Comparison of ENCODE assay signal across 14 cellular contexts in genomic region chr1:146010126-146010738, GRCh38. TPM values are rescaled to one million over a fixed set of nuclear protein-coding genes. Genes with fewer than 3 reads are reported as not detected.
DNase-seq lines count a peak whose midpoint lies in the region; ATAC-seq and TF ChIP-seq lines count a peak whose summit lies in the region.
"Had no signal": no experiment of that assay in that cellular context is flagged by ENCODE, and none has a peak within 500 bp of the region (broad histone marks: within the 10 kb centered on the region; RNA-seq: fewer than 3 reads in every experiment).

No MANE protein-coding gene starts in this region.

- H3K9ac ChIP-seq in HCT116 (ENCODE audit: low read length) (no peak overlapping the region), parathyroid adenoma (no peak overlapping the region)

- ATAC-seq in HCT116: no peak
- ATAC-seq: T-helper 17 cell had no signal

- H3K4me3 ChIP-seq in HCT116 (replicated peaks in 1 of 2; ENCODE audit: low read depth in 1 of 2, low read length in 2 of 2): no peak overlapping the region
- H3K4me3 ChIP-seq in parathyroid adenoma (ENCODE audit: low read depth, low read length): no peak overlapping the region

- TF ChIP-seq CTCF in HCT116 (IDR thresholded peaks at IDR 0.05 in 2 of 3, conservative IDR thresholded peaks at IDR 0.05 in 1 of 3; ENCODE audit: borderline replicate concordance in 1 of 3, insufficient read depth in 1 of 3, low read depth in 2 of 3, low read length in 2 of 3): no peak
- TF ChIP-seq CTCF in parathyroid adenoma (IDR thresholded peaks at IDR 0.05): no peak

- H3K36me3 ChIP-seq in HCT116 (ENCODE audit: control insufficient read depth in 1 of 2, insufficient read depth in 2 of 2, low read length in 2 of 2): no peaks in the 10 kb centered on the region
- H3K36me3 ChIP-seq in parathyroid adenoma (ENCODE audit: control insufficient read depth, insufficient read depth, low read length): no peaks in the 10 kb centered on the region
- H3K36me3 ChIP-seq: neutrophil had no signal

- TF ChIP-seq RAD21 in HCT116 (IDR thresholded peaks at IDR 0.05; ENCODE audit: low read depth): no peak

- TF ChIP-seq POLR2A in HCT116 (IDR thresholded peaks at IDR 0.05; ENCODE audit: borderline replicate concordance, extremely low read depth, insufficient read depth, insufficient read length): no peak

- intact Hi-C loops in HCT116 (cut with micrococcal nuclease): no loop called here

- no peaks in the 10 kb centered on the region for H3K79me2 ChIP-seq in HCT116 (ENCODE audit: insufficient read depth, low read length)
- peaks cover 3% of the 10 kb centered on the region for H3K79me2 ChIP-seq in parathyroid adenoma

- H3K9me2 ChIP-seq in HCT116 (ENCODE audit: insufficient read depth): no peaks in the 10 kb centered on the region

- CTCF ChIA-PET in HCT116 (lab: Charles Lee): interaction anchor here (1.0 to 4.7 kb wide), 4 partner anchors 31 to 165 kb away, joined by 4 to 40 read pairs (median 10); partner anchors contain the start of gene NUDT17

- DNase-seq in HCT116 (ENCODE audit: low read depth, low spot score) (no peak), dermis blood vessel endothelial cell (peak; percentile 20), iPS-NIHi11 (ENCODE audit: low spot score) (no peak), NK-92 (lab: John Stamatoyannopoulos, UW; ENCODE audit: unreplicated experiment) (no peak), NCI-H2029 treated with DMSO at 0.1 percent for 48 hours (lab: John Stamatoyannopoulos, UW) (no peak)
- DNase-seq: activated CD4-positive, alpha-beta T cell treated with anti-CD3 and anti-CD28 coated beads for 1 hour; caudate nucleus; NCI-H1048; NCI-H82; T-helper 17 cell had no signal

- POLR2A ChIA-PET in HCT116 (lab: Charles Lee): interaction anchor here (1.2 kb wide), 1 partner anchor 31 kb away, joined by 3 read pairs; no protein-coding TSS in a partner anchor

- BruUV-seq in HCT116 (replicated peaks; lab: Mats Ljungman, UMichigan): no TSS peak

- H3K27ac ChIP-seq in HCT116 (ENCODE audit: low read depth, low read length): no peak overlapping the region
- H3K27ac ChIP-seq in parathyroid adenoma: peak overlapping the region; percentile 36
- H3K27ac ChIP-seq: neutrophil had no signal

- no peaks in the 10 kb centered on the region for H3K27me3 ChIP-seq in HCT116 (ENCODE audit: insufficient read depth, low read length)
- no peaks in the 10 kb centered on the region for H3K27me3 ChIP-seq in parathyroid adenoma (ENCODE audit: control insufficient read depth, insufficient read depth, low read length)

- H3K4me1 ChIP-seq in HCT116 (ENCODE audit: control insufficient read depth in 1 of 2, insufficient read depth in 2 of 2, low read length in 2 of 2) (peaks cover 0 to 10% of the 10 kb centered on the region in 2 experiments; a peak in 2 of 4 replicates), parathyroid adenoma (no peaks in the 10 kb centered on the region)

- no peaks in the 10 kb centered on the region for H3K9me3 ChIP-seq in HCT116 (ENCODE audit: control insufficient read depth in 1 of 2, insufficient read depth in 1 of 2, low read depth in 1 of 2, low read length in 2 of 2)
- no peaks in the 10 kb centered on the region for H3K9me3 ChIP-seq in parathyroid adenoma (ENCODE audit: control insufficient read depth, low read length)
- H3K9me3 ChIP-seq: neutrophil had no signal

- peak overlapping the region; percentile 61 for H2AFZ ChIP-seq in HCT116 (ENCODE audit: low read depth, low read length, poor library complexity, severe bottlenecking)
- no peak overlapping the region for H2AFZ ChIP-seq in parathyroid adenoma

- no peak overlapping the region for H3K4me2 ChIP-seq in HCT116 (ENCODE audit: low read length)
- no peak overlapping the region for H3K4me2 ChIP-seq in parathyroid adenoma (ENCODE audit: low read length)

- RAD21 ChIA-PET in HCT116 (lab: Charles Lee; ENCODE audit: low non-redundant PET in 1 of 2, low total read pairs in 2 of 2, uncharacterized antibody in 2 of 2, unreplicated experiment in 2 of 2): interaction anchor here in 1 of 2 experiments (1.0 kb wide), 1 partner anchor 31 kb away, joined by 3 read pairs; no protein-coding TSS in a partner anchor

- no peaks in the 10 kb centered on the region for H4K20me1 ChIP-seq in HCT116 (ENCODE audit: insufficient read depth)

TF ChIP-seq in HCT116, 20 proteins besides CTCF, POLR2A, EP300 and RAD21:
- TF ChIP-seq SRF (IDR thresholded peaks at IDR 0.05; ENCODE audit: low read depth) (no peak), YY1 (IDR thresholded peaks at IDR 0.05; ENCODE audit: extremely low read depth, insufficient replicate concordance, low read depth, low read length) (no peak), REST (IDR thresholded peaks at IDR 0.05; ENCODE audit: low read depth) (no peak), POLR2AphosphoS5 (IDR thresholded peaks at IDR 0.05; ENCODE audit: low read depth, low read length) (no peak)

RNA-seq across cellular contexts. Expression of gene HJV, which starts 11.3 kb away (rescaled TPM):
- total RNA-seq in HCT116 (2021; ENCODE audit: unreplicated experiment) (not detected), dermis blood vessel endothelial cell (not detected in 2 replicates)
- polyA plus RNA-seq in HCT116 (2012): not detected in 2 replicates
- total RNA-seq: frontal cortex, mesenteric fat pad, T-helper 17 cell had no signal

RNA-seq across cellular contexts. Expression of gene TXNIP, which starts 13.9 kb away (rescaled TPM):
- total RNA-seq in HCT116 (2021; ENCODE audit: unreplicated experiment) (2.5 TPM), dermis blood vessel endothelial cell (108 and 151 TPM in 2 replicates)
- polyA plus RNA-seq in HCT116 (2012): not detected in 2 replicates

RNA-seq across cellular contexts. Expression of gene POLR3GL, which starts 45.7 kb away (rescaled TPM):
- total RNA-seq in HCT116 (2021; ENCODE audit: unreplicated experiment) (17.9 TPM), dermis blood vessel endothelial cell (17.1 and 17.2 TPM in 2 replicates)
- polyA plus RNA-seq in HCT116 (2012): 26.3 and 28.6 TPM in 2 replicates

RNA-seq across cellular contexts. Expression of gene ANKRD34A, which starts 45.9 kb away (rescaled TPM):
- total RNA-seq in HCT116 (2021; ENCODE audit: unreplicated experiment): 1.1 TPM
- polyA plus RNA-seq in HCT116 (2012): 0.95 and 0.97 TPM in 2 replicates
- total RNA-seq in dermis blood vessel endothelial cell: under 0.01 TPM in 2 replicates

RNA-seq across cellular contexts. Expression of gene LIX1L, which starts 52.4 kb away (rescaled TPM):
- total RNA-seq in HCT116 (2021; ENCODE audit: unreplicated experiment): 12.4 TPM
- 4.7 and 5.6 TPM in 2 replicates for polyA plus RNA-seq in HCT116 (2012)
- total RNA-seq in dermis blood vessel endothelial cell: 21.1 and 29.7 TPM in 2 replicates

Comparison
In these comparisons a context has a peak if more than half of its experiments do, and no peak if none do; other contexts are left out.
1. RNA of gene TXNIP, which starts 13.9 kb away (total RNA-seq): 108 to 151 TPM in dermis blood vessel endothelial cell; 2.5 TPM in HCT116 (single experiment); every median in the first group is over 10 times any median in the second.